In genomic region chr12:122297494-122297893, GRCh38 we compare ENCODE assay signal across 21 cellular contexts. TPM values are rescaled to one million over a fixed set of nuclear protein-coding genes. Genes with fewer than 3 reads are reported as not detected.
DNase-seq lines count a peak whose midpoint lies in the region; ATAC-seq and TF ChIP-seq lines count a peak whose summit lies in the region.
"Had no signal": no experiment of that assay in that cellular context is flagged by ENCODE, and none has a peak within 500 bp of the region (broad histone marks: within the 10 kb centered on the region; RNA-seq: fewer than 3 reads in every experiment).

No MANE protein-coding gene starts in this region.

- no peaks in the 10 kb centered on the region for H3K9me3 ChIP-seq in OCI-LY7 (ENCODE audit: low read length)
- H3K9me3 ChIP-seq: A549, BE2C, Caco-2, HAP-1 had no signal

- H3K36me3 Mint-ChIP-seq in activated CD4-positive, alpha-beta T cell treated with anti-CD3 and anti-CD28 coated beads for 36 hours (ENCODE audit: low read depth), result peaks cover 27% of the 10 kb centered on the region

- no peaks in the 10 kb centered on the region for H3K27me3 Mint-ChIP-seq in activated CD4-positive, alpha-beta T cell treated with anti-CD3 and anti-CD28 coated beads for 36 hours
- H3K27me3 Mint-ChIP-seq: CD4-positive, alpha-beta T cell; CD8-positive, alpha-beta memory T cell had no signal

- H3K9me3 Mint-ChIP-seq in activated CD4-positive, alpha-beta T cell treated with anti-CD3 and anti-CD28 coated beads for 36 hours (ENCODE audit: low read depth), result no peaks in the 10 kb centered on the region
- H3K9me3 Mint-ChIP-seq: CD4-positive, alpha-beta T cell; CD8-positive, alpha-beta memory T cell; HFFc6 had no signal

- intact Hi-C loops in dorsolateral prefrontal cortex (cut with DNase I) (no loop called here), OCI-LY7 (cut with micrococcal nuclease; ENCODE audit: unreplicated experiment) (no loop called here)
- intact Hi-C loops in activated CD4-positive, alpha-beta T cell treated with anti-CD3 and anti-CD28 coated beads for 36 hours (cut with DNase I, micrococcal nuclease), result no loop called here

- no TSS peak for BruUV-seq in OCI-LY7 (replicated peaks; lab: Mats Ljungman, UMichigan)

- peak in 1 of 10 donors; percentile 38 for DNase-seq in dorsolateral prefrontal cortex
- DNase-seq in occipital lobe (lab: John Stamatoyannopoulos, UW), result peak; percentile 30
- no peak for DNase-seq in HuH-7.5 (ENCODE audit: low spot score)
- DNase-seq in activated CD4-positive, alpha-beta T cell treated with anti-CD3 and anti-CD28 coated beads for 36 hours, result no peak
- DNase-seq in OCI-LY7 (ENCODE audit: low spot score), result no peak
- no peak for DNase-seq in stimulated activated naive CD8-positive, alpha-beta T cell treated with anti-CD3 and anti-CD28 coated beads, Interleukin-15, Interleukin-2, amounts not matched to agents 100 U/mL and 50 U/mL, for 24 hours
- DNase-seq: 8988T; ACHN; AML-193; BE2C; Caco-2; CD4-positive, alpha-beta T cell; CD8-positive, alpha-beta memory T cell; DND-41; GOT3; HFFc6 had no signal

- no peaks in the 10 kb centered on the region for H4K20me1 ChIP-seq in OCI-LY7 (ENCODE audit: insufficient read depth, low read length)
- H4K20me1 ChIP-seq: BLaER1 treated with 17β-estradiol and CSF1 and Interleukin-3, amounts not matched to agents 10 nM and 100 nM had no signal

- peaks cover 5% of the 10 kb centered on the region for H3K4me1 Mint-ChIP-seq in activated CD4-positive, alpha-beta T cell treated with anti-CD3 and anti-CD28 coated beads for 36 hours
- H3K4me1 Mint-ChIP-seq: CD14-positive monocyte; CD8-positive, alpha-beta memory T cell had no signal

- POLR2A ChIA-PET in activated CD4-positive, alpha-beta T cell treated with anti-CD3 and anti-CD28 coated beads for 36 hours (lab: Charles Lee), result no interaction called here
- POLR2A ChIA-PET in OCI-LY7 (lab: Charles Lee), result no interaction called here

- H3K27me3 ChIP-seq in dorsolateral prefrontal cortex, result no peaks in the 10 kb centered on the region
- H3K27me3 ChIP-seq: BE2C; BLaER1 treated with 17β-estradiol and CSF1 and Interleukin-3, amounts not matched to agents 10 nM and 100 nM had no signal

- no peaks in the 10 kb centered on the region for H3K79me2 ChIP-seq in OCI-LY7 (ENCODE audit: insufficient read depth, low read depth, low read length)

- peak overlapping the region in 1 of 59 donors; percentile 7 for H3K4me3 ChIP-seq in dorsolateral prefrontal cortex
- H3K4me3 ChIP-seq in OCI-LY7 (ENCODE audit: low read depth, low read length, poor library complexity, severe bottlenecking), result no peak overlapping the region
- H3K4me3 ChIP-seq: A549; BLaER1 treated with 17β-estradiol and CSF1 and Interleukin-3, amounts not matched to agents 10 nM and 100 nM; HAP-1 had no signal

- H3K27ac Mint-ChIP-seq in activated CD4-positive, alpha-beta T cell treated with anti-CD3 and anti-CD28 coated beads for 36 hours, result no peak overlapping the region
- H3K27ac Mint-ChIP-seq: CD14-positive monocyte; CD4-positive, alpha-beta T cell; HFFc6 had no signal

- no peak overlapping the region for H3K4me3 Mint-ChIP-seq in activated CD4-positive, alpha-beta T cell treated with anti-CD3 and anti-CD28 coated beads for 36 hours
- H3K4me3 Mint-ChIP-seq: CD14-positive monocyte; CD4-positive, alpha-beta T cell; CD8-positive, alpha-beta memory T cell; HFFc6 had no signal

- H3K27ac ChIP-seq in angular gyrus (ENCODE audit: low read depth, low read length) (peak overlapping the region; percentile 23), dorsolateral prefrontal cortex (peak overlapping the region in 47 of 59 donors; percentile 4 to 77 (median 54)), OCI-LY7 (ENCODE audit: low read depth, low read length, poor library complexity, severe bottlenecking) (no peak overlapping the region)
- H3K27ac ChIP-seq: A549; BLaER1 treated with 17β-estradiol and CSF1 and Interleukin-3, amounts not matched to agents 10 nM and 100 nM had no signal

- H3K4me2 ChIP-seq in OCI-LY7 (ENCODE audit: low read length), result no peak overlapping the region
- H3K4me2 ChIP-seq: A549; BLaER1 treated with 17β-estradiol and CSF1 and Interleukin-3, amounts not matched to agents 10 nM and 100 nM had no signal

- H3K36me3 ChIP-seq in OCI-LY7 (ENCODE audit: insufficient read depth, low read length), result no peaks in the 10 kb centered on the region
- H3K36me3 ChIP-seq: BE2C, HAP-1 had no signal

- TF ChIP-seq CTCF in dorsolateral prefrontal cortex (IDR thresholded peaks at IDR 0.05 in 54 of 56, conservative IDR thresholded peaks at IDR 0.05 in 2 of 56; ENCODE audit: low read depth in 1 of 56, partially characterized antibody in 56 of 56) (no peak), OCI-LY7 (conservative IDR thresholded peaks at IDR 0.05; ENCODE audit: low read length) (no peak)

- CTCF ChIA-PET in activated CD4-positive, alpha-beta T cell treated with anti-CD3 and anti-CD28 coated beads for 36 hours (lab: Charles Lee), result no interaction called here
- CTCF ChIA-PET in OCI-LY7 (lab: Charles Lee; ENCODE audit: unreplicated experiment), result no interaction called here

- H2AFZ ChIP-seq in OCI-LY7 (ENCODE audit: low read length), result no peak overlapping the region

- H3K4me1 ChIP-seq in OCI-LY7 (ENCODE audit: insufficient read depth, low read length, poor library complexity, severe bottlenecking), result no peaks in the 10 kb centered on the region
- H3K4me1 ChIP-seq: A549, BE2C, Caco-2, HAP-1 had no signal

- no peaks in the 10 kb centered on the region for H3K9me2 ChIP-seq in OCI-LY7 (ENCODE audit: insufficient read depth, low read length)

- no peak for ATAC-seq in activated CD4-positive, alpha-beta T cell treated with anti-CD3 and anti-CD28 coated beads for 36 hours
- ATAC-seq in stimulated activated naive CD8-positive, alpha-beta T cell treated with anti-CD3 and anti-CD28 coated beads, Interleukin-15, Interleukin-2, amounts not matched to agents 100 U/mL and 50 U/mL, for 24 hours, result no peak
- ATAC-seq: A549 had no signal

RNA-seq across cellular contexts. Expression of gene VPS33A, which starts 31.2 kb away (rescaled TPM):
- total RNA-seq in dorsolateral prefrontal cortex (10 to 100 TPM; 17.9 to 38.0 (median 28.0) TPM), occipital lobe (27.1 TPM), OCI-LY7 (2022) (29.0 and 35.6 TPM in 2 replicates)
- 10 to 100 TPM; 24.8 to 26.4 TPM for total RNA-seq in activated CD4-positive, alpha-beta T cell treated with anti-CD3 and anti-CD28 coated beads for 36 hours
- 21.1 and 22.2 TPM in 2 replicates for total RNA-seq in OCI-LY7 (2014; rRNA removed; shearing (Covaris generic))
